19 cellular contexts compared by ENCODE assay signal in genomic region chr9:137313956-137314560, GRCh38. TPM values are rescaled to one million over a fixed set of nuclear protein-coding genes. Genes with fewer than 3 reads are reported as not detected.
DNase-seq lines count a peak whose midpoint lies in the region; ATAC-seq and TF ChIP-seq lines count a peak whose summit lies in the region.
"Had no signal": no experiment of that assay in that cellular context is flagged by ENCODE, and none has a peak within 500 bp of the region (broad histone marks: within the 10 kb centered on the region; RNA-seq: fewer than 3 reads in every experiment).

No MANE protein-coding gene starts in this region.

- peak; percentile 27 for DNase-seq in GM20000 (ENCODE audit: low spot score)
- peak; percentile 16 for DNase-seq in endothelial cell (ENCODE audit: low spot score)
- peak; percentile 89 for DNase-seq in osteoblast (ENCODE audit: insufficient read length, low spot score, missing footprints)
- no peak for DNase-seq in mesothelial cell of epicardium (ENCODE audit: low spot score in 2 of 2, unreplicated experiment in 2 of 2)
- no peak for DNase-seq in NOMO-1 (lab: John Stamatoyannopoulos, UW; ENCODE audit: unreplicated experiment in 2 of 2)
- DNase-seq in NCI-H1417 (lab: John Stamatoyannopoulos, UW) = no peak
- DNase-seq: activated CD4-positive, CD25-positive, alpha-beta regulatory T cell; activated naive CD4-positive, alpha-beta T cell; dermis blood vessel endothelial cell; DMS79 treated with DMSO at 0.1 percent for 48 hours; GOT3; IMR-90; NCI-H774; substantia nigra had no signal

- H3K4me3 ChIP-seq in BLaER1 (no peak overlapping the region), osteoblast (ENCODE audit: insufficient read depth, low read length) (no peak overlapping the region)

- H4K20me1 ChIP-seq in BLaER1 = no peaks in the 10 kb centered on the region
- no peaks in the 10 kb centered on the region for H4K20me1 ChIP-seq in osteoblast (ENCODE audit: insufficient read depth, low read length)

- H3K4me2 ChIP-seq in BLaER1 (peak overlapping the region; percentile 59), osteoblast (ENCODE audit: insufficient read depth, low read length) (no peak overlapping the region)

- TF ChIP-seq CTCF in GM20000 (IDR thresholded peaks at IDR 0.05; ENCODE audit: extremely low read depth, missing control alignments) = no peak
- no peak for TF ChIP-seq CTCF in endothelial cell (IDR thresholded peaks at IDR 0.05; ENCODE audit: unreplicated experiment)
- no peak for TF ChIP-seq CTCF in osteoblast (IDR thresholded peaks at IDR 0.05; ENCODE audit: extremely low read depth, low read depth, low read length)
- TF ChIP-seq CTCF in mesothelial cell of epicardium (IDR thresholded peaks at IDR 0.05; ENCODE audit: unreplicated experiment) = no peak

- H3K9me3 Mint-ChIP-seq in endothelial cell (ENCODE audit: unreplicated experiment) (no peaks in the 10 kb centered on the region), mesothelial cell of epicardium (no peaks in the 10 kb centered on the region)
- H3K9me3 Mint-ChIP-seq: naive thymus-derived CD8-positive, alpha-beta T cell; T-cell had no signal

- no peak overlapping the region for H2AFZ ChIP-seq in osteoblast (ENCODE audit: low read length)

- no peak overlapping the region for H3K9ac ChIP-seq in BLaER1

- ATAC-seq in GM19351 (IDR thresholded peaks at IDR 0.05; ENCODE audit: unreplicated experiment) = no peak
- ATAC-seq: naive thymus-derived CD8-positive, alpha-beta T cell; T-cell had no signal

- H3K4me1 Mint-ChIP-seq in endothelial cell (ENCODE audit: unreplicated experiment) (no peaks in the 10 kb centered on the region), mesothelial cell of epicardium (peaks cover 7% of the 10 kb centered on the region)
- H3K4me1 Mint-ChIP-seq: T-cell had no signal

- H3K27ac ChIP-seq in BLaER1 (peak overlapping the region; percentile 13; the same call in 1 of the 2 replicates), osteoblast (ENCODE audit: low read depth, low read length) (no peak overlapping the region)
- H3K27ac ChIP-seq: C4-2B had no signal

- H3K36me3 Mint-ChIP-seq in endothelial cell (ENCODE audit: low read depth, unreplicated experiment) (no peaks in the 10 kb centered on the region), mesothelial cell of epicardium (no peaks in the 10 kb centered on the region)
- H3K36me3 Mint-ChIP-seq: naive thymus-derived CD8-positive, alpha-beta T cell; T-cell had no signal

- H3K4me3 Mint-ChIP-seq in endothelial cell (ENCODE audit: unreplicated experiment) (no peak overlapping the region), mesothelial cell of epicardium (no peak overlapping the region)
- H3K4me3 Mint-ChIP-seq: naive thymus-derived CD8-positive, alpha-beta T cell; T-cell had no signal

- H3K27me3 ChIP-seq in BLaER1 (no peaks in the 10 kb centered on the region), osteoblast (ENCODE audit: insufficient read depth, low read length) (no peaks in the 10 kb centered on the region)

- no peaks in the 10 kb centered on the region for H3K79me2 ChIP-seq in osteoblast (ENCODE audit: insufficient read depth, low read length)

- H3K27me3 Mint-ChIP-seq in endothelial cell (ENCODE audit: unreplicated experiment) = peaks cover 4% of the 10 kb centered on the region
- no peaks in the 10 kb centered on the region for H3K27me3 Mint-ChIP-seq in mesothelial cell of epicardium (ENCODE audit: low read depth)

- H3K4me1 ChIP-seq in BLaER1 = peaks cover 80% of the 10 kb centered on the region
- H3K4me1 ChIP-seq in osteoblast (ENCODE audit: insufficient read depth, low read length) = no peaks in the 10 kb centered on the region

- H3K36me3 ChIP-seq in BLaER1 (no peaks in the 10 kb centered on the region), osteoblast (ENCODE audit: insufficient read depth, low read length) (no peaks in the 10 kb centered on the region)

- H3K9me3 ChIP-seq in BLaER1 (no peaks in the 10 kb centered on the region), osteoblast (ENCODE audit: low read depth, low read length) (no peaks in the 10 kb centered on the region)

- H3K27ac Mint-ChIP-seq in endothelial cell (ENCODE audit: unreplicated experiment) = no peak overlapping the region
- no peak overlapping the region for H3K27ac Mint-ChIP-seq in mesothelial cell of epicardium
- H3K27ac Mint-ChIP-seq: naive thymus-derived CD8-positive, alpha-beta T cell; T-cell had no signal

RNA-seq across cellular contexts. Expression of gene NRARP, which starts 12.0 kb away (rescaled TPM):
- total RNA-seq in endothelial cell (ENCODE audit: unreplicated experiment) (170 TPM), osteoblast (under 0.01 TPM in 2 replicates), mesothelial cell of epicardium (7.4 to 9.6 TPM (median 9.2 TPM) in 3 replicates)
- total RNA-seq: IMR-90 had no signal

RNA-seq across cellular contexts. Expression of gene TOR4A, which starts 36.5 kb away (rescaled TPM):
- 37.7 TPM for total RNA-seq in endothelial cell (ENCODE audit: unreplicated experiment)
- total RNA-seq in osteoblast = 0.29 and 2.5 TPM in 2 replicates
- total RNA-seq in mesothelial cell of epicardium = 5.7 to 6.5 TPM (median 6.5 TPM) in 3 replicates

RNA-seq across cellular contexts. Expression of gene NELFB, which starts 58.9 kb away (rescaled TPM):
- total RNA-seq in endothelial cell (ENCODE audit: unreplicated experiment) (65.6 TPM), osteoblast (46.0 and 47.4 TPM in 2 replicates), mesothelial cell of epicardium (51.6 to 54.8 TPM (median 53.3 TPM) in 3 replicates)

Comparison
In these comparisons a context has a peak if more than half of its experiments do, and no peak if none do; other contexts are left out.
1. DNase-seq: peak in GM20000 (single experiment), endothelial cell (single experiment) and osteoblast (single experiment); none in mesothelial cell of epicardium (0 of 2), NOMO-1 (0 of 2) and NCI-H1417 (0 of 3).
2. RNA of gene NRARP, which starts 12.0 kb away (total RNA-seq): 170 TPM in endothelial cell (single experiment); 7.4 to 9.6 TPM in mesothelial cell of epicardium and under 0.01 TPM in osteoblast; every median in the first group is over 10 times any median in the second.